9 cellular contexts compared by ENCODE assay signal in genomic region chr4:107519057-107519456, GRCh38.
DNase-seq lines count a peak whose midpoint lies in the region; ATAC-seq and TF ChIP-seq lines count a peak whose summit lies in the region.
"Had no signal": no experiment of that assay in that cellular context is flagged by ENCODE, and none has a peak within 500 bp of the region (broad histone marks: within the 10 kb centered on the region; RNA-seq: fewer than 3 reads in every experiment).

No MANE protein-coding gene starts in this region.

- peaks cover 0 to 6% (median 0%) of the 10 kb centered on the region in 3 donors for H3K4me1 ChIP-seq in esophagus squamous epithelium

- H3K27ac ChIP-seq in esophagus squamous epithelium, result no peak overlapping the region
- H3K27ac ChIP-seq: BLaER1 treated with 17β-estradiol and CSF1 and Interleukin-3, amounts not matched to agents 10 nM and 100 nM had no signal

- no peaks in the 10 kb centered on the region for H3K9me3 ChIP-seq in esophagus squamous epithelium

- intact Hi-C loops in esophagus squamous epithelium (cut with DNase I), result no loop called here

- TF ChIP-seq POLR2A in esophagus squamous epithelium (IDR thresholded peaks at IDR 0.05), result no peak

- 5 to 7% methylated on average over 1 of the region's 1 CpG for WGBS in esophagus squamous epithelium, 2 donors

- no peak overlapping the region for H3K4me3 ChIP-seq in esophagus squamous epithelium
- H3K4me3 ChIP-seq: BLaER1 treated with 17β-estradiol and CSF1 and Interleukin-3, amounts not matched to agents 10 nM and 100 nM had no signal

- no peaks in the 10 kb centered on the region for H3K27me3 ChIP-seq in esophagus squamous epithelium
- H3K27me3 ChIP-seq: BLaER1 treated with 17β-estradiol and CSF1 and Interleukin-3, amounts not matched to agents 10 nM and 100 nM had no signal

- peak in 4 of 6 experiments; percentile 14 to 53 (median 28) for TF ChIP-seq CTCF in esophagus squamous epithelium (IDR thresholded peaks at IDR 0.05)

- ATAC-seq in HG03280 (IDR thresholded peaks at IDR 0.05; ENCODE audit: unreplicated experiment) (no peak), GM21526 (IDR thresholded peaks at IDR 0.05; ENCODE audit: low FRiP score, unreplicated experiment) (no peak)

- H3K36me3 ChIP-seq in esophagus squamous epithelium, result no peaks in the 10 kb centered on the region
- H3K36me3 ChIP-seq: BLaER1 treated with 17β-estradiol and CSF1 and Interleukin-3, amounts not matched to agents 10 nM and 100 nM had no signal

- peak; percentile 1 for DNase-seq in NCI-H2196 (lab: John Stamatoyannopoulos, UW; ENCODE audit: unreplicated experiment)
- DNase-seq in NCI-H2196 treated with DMSO at 0.1 percent for 48 hours (lab: John Stamatoyannopoulos, UW; ENCODE audit: unreplicated experiment), result no peak
- DNase-seq in NOMO-1 treated with DMSO at 0.1 percent for 48 hours (lab: John Stamatoyannopoulos, UW; ENCODE audit: unreplicated experiment), result peak; percentile 41
- DNase-seq in esophagus squamous epithelium (lab: John Stamatoyannopoulos, UW), result no peak
- peak; percentile 53 for DNase-seq in superior temporal gyrus (ENCODE audit: extremely low spot score)
- DNase-seq in activated T-cell treated with anti-CD3 and anti-CD28 coated beads, Interleukin-2, amount 50 U/mL, for 48 hours, result no peak

Comparison
In these comparisons a context has a peak if more than half of its experiments do, and no peak if none do; other contexts are left out.
1. DNase-seq: peak in NCI-H2196 (single experiment), NOMO-1 treated with DMSO at 0.1 percent for 48 hours (single experiment) and superior temporal gyrus (single experiment); none in NCI-H2196 treated with DMSO at 0.1 percent for 48 hours (single experiment), esophagus squamous epithelium (single experiment) and activated T-cell treated with anti-CD3 and anti-CD28 coated beads, Interleukin-2, amount 50 U/mL, for 48 hours (0 of 2).